ENCODE assay signal across 8 cellular contexts in the genomic region with DNA sequence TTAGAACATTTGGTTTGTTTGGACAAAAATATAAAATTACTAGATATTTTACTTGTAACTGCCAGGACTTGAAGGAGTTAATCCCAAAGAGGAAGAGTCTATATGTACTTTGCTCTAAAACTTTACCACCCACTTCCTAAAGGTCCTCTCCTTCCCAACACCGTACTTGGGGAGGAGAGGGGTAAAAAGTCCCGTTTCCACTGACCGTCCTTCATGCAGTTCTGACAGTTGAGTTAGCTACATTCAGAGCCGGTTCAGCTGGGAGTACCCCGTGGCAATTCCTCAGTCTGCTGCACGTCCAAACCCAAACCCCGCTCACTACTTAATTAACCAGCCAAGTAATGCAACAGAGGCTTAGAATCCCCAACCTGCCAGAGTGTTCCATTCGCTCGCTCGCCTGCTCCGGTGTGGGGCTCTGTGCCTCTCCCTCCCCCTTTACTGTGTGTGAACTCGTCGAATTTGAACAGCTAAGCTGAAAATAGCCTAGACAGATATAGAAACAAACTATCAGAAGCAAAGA.
DNase-seq lines count a peak whose midpoint lies in the region; ATAC-seq and TF ChIP-seq lines count a peak whose summit lies in the region.

No MANE protein-coding gene starts in this region.

- H3K27me3 Mint-ChIP-seq in activated B cell treated with CpG ODN at 0.5 μM for 24 hours (no peaks in the 10 kb centered on the region), progenitor cell of endocrine pancreas (no peaks in the 10 kb centered on the region)

- CTCF ChIA-PET in activated B cell treated with CpG ODN at 0.5 μM for 24 hours (lab: Charles Lee), result interaction anchor here (0.9 to 1.8 kb wide), 6 partner anchors 10 to 521 kb away, joined by 3 to 6 read pairs (median 3); partner anchors contain the start of gene FOXP1

- no peak for TF ChIP-seq POLR2A in right lobe of liver (IDR thresholded peaks at IDR 0.05)

- H3K9me3 Mint-ChIP-seq in activated B cell treated with CpG ODN at 0.5 μM for 24 hours (no peaks in the 10 kb centered on the region), progenitor cell of endocrine pancreas (ENCODE audit: low read depth) (no peaks in the 10 kb centered on the region)

- H3K27ac ChIP-seq in BLaER1 (no peak overlapping the region), dorsolateral prefrontal cortex (peak overlapping the region; percentile 13 to 96 (median 87)), right lobe of liver (peak overlapping the region; percentile 87 to 91 (median 89))

- peaks cover 30% of the 10 kb centered on the region for H3K36me3 Mint-ChIP-seq in activated B cell treated with CpG ODN at 0.5 μM for 24 hours (ENCODE audit: low read depth)
- no peaks in the 10 kb centered on the region for H3K36me3 Mint-ChIP-seq in progenitor cell of endocrine pancreas (ENCODE audit: insufficient read depth)

- DNase-seq in activated B cell treated with CpG ODN at 0.5 μM for 24 hours (peak; percentile 43), dorsolateral prefrontal cortex (peak in 2 of 10 donors; percentile 17 to 41), right lobe of liver (peak in 2 of 3 donors; percentile 40 to 48), progenitor cell of endocrine pancreas (ENCODE audit: low spot score, unreplicated experiment) (no peak), NCI-H146 treated with DMSO at 0.1 percent for 48 hours (lab: John Stamatoyannopoulos, UW; ENCODE audit: unreplicated experiment) (no peak)
- DNase-seq in stimulated activated CD8-positive, alpha-beta memory T cell treated with anti-CD3 and anti-CD28 coated beads, Interleukin-12 subunit alpha, Interleukin-12 subunit beta, amount 100 ng/mL, for 4 hours (ENCODE audit: low read depth), result peak; percentile 29

- no peaks in the 10 kb centered on the region for H3K9me3 ChIP-seq in BLaER1
- no peaks in the 10 kb centered on the region for H3K9me3 ChIP-seq in right lobe of liver

- H3K4me3 Mint-ChIP-seq in activated B cell treated with CpG ODN at 0.5 μM for 24 hours (no peak overlapping the region), progenitor cell of endocrine pancreas (ENCODE audit: low read depth) (no peak overlapping the region)

- no peak overlapping the region for H3K27ac Mint-ChIP-seq in activated B cell treated with CpG ODN at 0.5 μM for 24 hours
- H3K27ac Mint-ChIP-seq in progenitor cell of endocrine pancreas, result no peak overlapping the region

- peak overlapping the region; percentile 69 for H3K4me3 ChIP-seq in BLaER1
- H3K4me3 ChIP-seq in dorsolateral prefrontal cortex, result peak overlapping the region; percentile 44 to 85 (median 74)
- H3K4me3 ChIP-seq in right lobe of liver, result peak overlapping the region; percentile 53 to 62 (median 57)

- peaks cover 67% of the 10 kb centered on the region for H3K4me1 Mint-ChIP-seq in activated B cell treated with CpG ODN at 0.5 μM for 24 hours
- peaks cover 51% of the 10 kb centered on the region for H3K4me1 Mint-ChIP-seq in progenitor cell of endocrine pancreas (ENCODE audit: low read depth)

- H3K36me3 ChIP-seq in BLaER1 (no peaks in the 10 kb centered on the region), right lobe of liver (no peaks in the 10 kb centered on the region)

- POLR2A ChIA-PET in activated B cell treated with CpG ODN at 0.5 μM for 24 hours (lab: Charles Lee), result interaction anchor here (0.6 to 26.0 kb wide), 34 partner anchors 9 to 520 kb away, joined by 3 to 785 read pairs (median 5); partner anchors contain the start of gene FOXP1

- peaks cover 89% of the 10 kb centered on the region for H3K27me3 ChIP-seq in BLaER1
- H3K27me3 ChIP-seq in dorsolateral prefrontal cortex, result no peaks in the 10 kb centered on the region
- no peaks in the 10 kb centered on the region for H3K27me3 ChIP-seq in right lobe of liver

- WGBS in right lobe of liver (ENCODE audit: insufficient coverage, low coverage, low lambda C conversion rate, missing lambda C conversion rate), result 2% methylated on average over 8 of the region's 13 CpGs

- TF ChIP-seq CTCF in activated B cell treated with CpG ODN at 0.5 μM for 24 hours (IDR thresholded peaks at IDR 0.05), result no peak
- no peak for TF ChIP-seq CTCF in dorsolateral prefrontal cortex (IDR thresholded peaks at IDR 0.05 in 54 of 56, conservative IDR thresholded peaks at IDR 0.05 in 2 of 56; ENCODE audit: low read depth in 1 of 56, partially characterized antibody in 56 of 56)
- no peak for TF ChIP-seq CTCF in right lobe of liver (IDR thresholded peaks at IDR 0.05)
- no peak for TF ChIP-seq CTCF in progenitor cell of endocrine pancreas (IDR thresholded peaks at IDR 0.05; ENCODE audit: unreplicated experiment)

- peaks cover 49% of the 10 kb centered on the region for H3K4me1 ChIP-seq in BLaER1
- H3K4me1 ChIP-seq in right lobe of liver, result peaks cover 0 to 57% (median 6%) of the 10 kb centered on the region in 4 donors

- peak; percentile 29 for ATAC-seq in HG02938 (IDR thresholded peaks at IDR 0.05; ENCODE audit: unreplicated experiment)
- peak; percentile 25 for ATAC-seq in activated B cell treated with CpG ODN at 0.5 μM for 24 hours (ENCODE audit: low read depth)
- ATAC-seq in right lobe of liver, result peak; percentile 41 to 52 (median 44)

- peak overlapping the region; percentile 89 for H3K4me2 ChIP-seq in BLaER1

- intact Hi-C loops in activated B cell treated with CpG ODN at 0.5 μM for 24 hours (cut with micrococcal nuclease) (loop anchor here (1.0 to 2.0 kb wide), 9 partner anchors 18 to 522 kb away; partner anchors contain the start of gene FOXP1), dorsolateral prefrontal cortex (cut with DNase I) (loop anchor here (2.0 to 10.0 kb wide), 6 partner anchors 55 to 521 kb away; partner anchors contain the start of gene FOXP1 (in 1 of the 2)), right lobe of liver (cut with DNase I) (loop anchor here in 1 of 2 donors (10.0 kb wide), 1 partner anchor 59 kb away; no protein-coding TSS in a partner anchor)

- H3K9ac ChIP-seq in BLaER1, result peak overlapping the region; percentile 52; the same call in 1 of the 2 replicates

- peaks cover 100% of the 10 kb centered on the region for H4K20me1 ChIP-seq in BLaER1

Comparison
In these comparisons a context has a peak if more than half of its experiments do, and no peak if none do; other contexts are left out.
1. DNase-seq: peak in activated B cell treated with CpG ODN at 0.5 μM for 24 hours (single experiment), right lobe of liver (2 of 3) and stimulated activated CD8-positive, alpha-beta memory T cell treated with anti-CD3 and anti-CD28 coated beads, Interleukin-12 subunit alpha, Interleukin-12 subunit beta, amount 100 ng/mL, for 4 hours (single experiment); none in progenitor cell of endocrine pancreas (single experiment) and NCI-H146 treated with DMSO at 0.1 percent for 48 hours (single experiment).
2. Peak in every context shown above with its lines, with median percentiles within 50 percentile points of each other: H3K4me3 ChIP-seq and ATAC-seq.